ENCODE assay signal across 8 cellular contexts in the genomic region with DNA sequence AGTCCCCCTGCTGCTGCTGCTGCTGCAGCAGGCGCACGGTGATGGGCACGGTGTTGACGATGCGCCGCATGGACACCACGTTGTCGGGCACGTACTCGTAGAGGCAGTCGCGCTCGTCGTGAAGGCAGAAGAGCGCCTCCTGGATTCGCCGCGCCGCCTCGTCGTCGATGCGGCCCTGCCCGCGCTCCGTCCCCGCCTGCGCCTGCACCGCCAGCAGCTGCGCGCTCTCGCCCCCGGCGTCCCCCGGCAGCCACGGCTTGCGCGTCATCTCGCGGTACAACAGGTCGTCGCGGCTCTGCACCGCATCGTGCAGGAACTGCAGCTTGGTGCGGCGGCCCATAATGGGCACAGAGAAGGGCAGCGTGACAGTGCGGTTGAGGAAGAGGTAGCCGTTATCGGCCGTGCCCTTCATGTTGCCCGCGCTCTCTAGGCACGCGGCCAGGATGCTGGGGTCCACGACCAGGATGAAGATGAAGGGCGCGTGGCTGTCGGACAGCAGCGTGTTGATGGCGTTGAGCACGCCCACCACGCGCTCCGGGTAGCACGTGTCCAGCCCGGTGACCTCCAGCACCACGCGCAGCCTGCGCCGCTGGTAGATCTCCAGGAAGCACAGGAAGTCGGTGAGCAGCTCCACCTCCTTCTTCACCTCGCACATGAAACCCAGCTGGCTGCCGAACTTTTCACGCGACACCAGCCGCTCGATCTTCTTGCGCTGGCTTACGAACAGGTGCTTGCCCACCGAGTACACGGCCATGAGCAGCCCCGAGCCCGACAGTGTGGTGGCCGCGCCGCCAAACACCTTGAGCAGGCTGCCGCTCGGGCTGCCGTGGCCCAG. TPM values are rescaled to one million over a fixed set of nuclear protein-coding genes. Genes with fewer than 3 reads are reported as not detected.
DNase-seq lines count a peak whose midpoint lies in the region; ATAC-seq, FAIRE-seq and TF ChIP-seq lines count a peak whose summit lies in the region.

No MANE protein-coding gene starts in this region.

- no peak overlapping the region for H3K27ac ChIP-seq in endothelial cell of umbilical vein (ENCODE audit: insufficient read depth, low read depth, low read length)
- H3K27ac ChIP-seq in tibial nerve: no peak overlapping the region

- POLR2A ChIA-PET in endothelial cell of umbilical vein (lab: Charles Lee): interaction anchor here (0.5 kb wide), 1 partner anchor 108 kb away, joined by 3 read pairs; no protein-coding TSS in a partner anchor

- BruUV-seq in endothelial cell of umbilical vein (replicated peaks; lab: Mats Ljungman, UMichigan): no TSS peak

- H3K79me2 ChIP-seq in endothelial cell of umbilical vein (ENCODE audit: control insufficient read depth, insufficient read depth, low read length): no peaks in the 10 kb centered on the region

- CTCF ChIA-PET in endothelial cell of umbilical vein (lab: Charles Lee): interaction anchor here (0.8 to 1.6 kb wide), 4 partner anchors 10 to 26 kb away, joined by 3 to 5 read pairs (median 4); a partner anchor contains a TSS

- H3K36me3 Mint-ChIP-seq in nephron progenitor cell (ENCODE audit: low read depth): peaks cover 11% of the 10 kb centered on the region

- H3K27me3 Mint-ChIP-seq in nephron progenitor cell (ENCODE audit: low read depth, poor library complexity): peaks cover 34% of the 10 kb centered on the region

- dilution Hi-C loops in endothelial cell of umbilical vein (cut with MboI; ENCODE audit: extremely low pct_ligation_motif_present, low sequenced_read_pairs): no loop called here

- peaks cover 39% of the 10 kb centered on the region for H3K4me1 Mint-ChIP-seq in nephron progenitor cell

- H3K27ac Mint-ChIP-seq in nephron progenitor cell: no peak overlapping the region

- no peak overlapping the region for H3K4me2 ChIP-seq in endothelial cell of umbilical vein (ENCODE audit: insufficient read depth, low read length)

- intact Hi-C loops in endothelial cell of umbilical vein (cut with micrococcal nuclease): no loop called here

- no peak for TF ChIP-seq EP300 in tibial nerve (IDR thresholded peaks at IDR 0.05)

- H3K9ac ChIP-seq in endothelial cell of umbilical vein (replicated peaks; ENCODE audit: extremely low read depth, insufficient read depth, low read length): no peak overlapping the region

- TF ChIP-seq POLR2A in endothelial cell of umbilical vein (IDR thresholded peaks at IDR 0.05; ENCODE audit: low read depth, low read length): no peak
- TF ChIP-seq POLR2A in tibial nerve (IDR thresholded peaks at IDR 0.05): no peak

- H3K4me1 ChIP-seq in endothelial cell of umbilical vein (ENCODE audit: control insufficient read depth, extremely low read depth, insufficient read depth, low read length) (peaks cover 18% of the 10 kb centered on the region), tibial nerve (peaks cover 0 to 30% (median 22%) of the 10 kb centered on the region in 4 donors)

- WGBS in tibial nerve, 2 donors: 4 to 5% methylated on average over 35 to 40 of the region's 91 CpGs

- H2AFZ ChIP-seq in endothelial cell of umbilical vein (ENCODE audit: low read depth, low read length): peak overlapping the region; percentile 67

- H3K9me1 ChIP-seq in endothelial cell of umbilical vein (replicated peaks; ENCODE audit: control insufficient read depth, extremely low read depth, insufficient read depth, low read length): no peaks in the 10 kb centered on the region

- no peak for FAIRE-seq in endothelial cell of umbilical vein (lab: Jason Lieb, UNC)

- in situ Hi-C loops in GM13977 (cut with MboI; ENCODE audit: low pct_unique_long_range_greater_than_20kb, low sequenced_read_pairs, unreplicated experiment): no loop called here

- H3K4me3 ChIP-seq in endothelial cell of umbilical vein (replicated peaks in 1 of 3; ENCODE audit: insufficient read depth in 1 of 3, low read depth in 1 of 3, low read length in 3 of 3) (peak overlapping the region in 1 of 3 experiments; percentile 3), tibial nerve (peak overlapping the region in 3 of 4 donors; percentile 22 to 32 (median 29))

- H4K20me1 ChIP-seq in endothelial cell of umbilical vein (replicated peaks; ENCODE audit: control insufficient read depth, extremely low read depth, insufficient read depth, low read length): no peaks in the 10 kb centered on the region

- H3K36me3 ChIP-seq in endothelial cell of umbilical vein (ENCODE audit: control insufficient read depth in 2 of 2, extremely low read depth in 1 of 2, insufficient read depth in 2 of 2, low read length in 2 of 2) (no peaks in the 10 kb centered on the region), tibial nerve (peaks cover 0 to 14% (median 0%) of the 10 kb centered on the region in 3 donors)

- H3K27me3 ChIP-seq in endothelial cell of umbilical vein (ENCODE audit: control insufficient read depth in 2 of 2, insufficient read depth in 2 of 2, low read length in 2 of 2) (peaks cover 6 to 15% of the 10 kb centered on the region in 2 experiments), tibial nerve (peaks cover 0 to 71% of the 10 kb centered on the region in 2 donors)

- TF ChIP-seq CTCF in GM13977 (IDR thresholded peaks at IDR 0.05; ENCODE audit: extremely low read depth, insufficient read depth, missing control alignments) (peak; percentile 20), endothelial cell of umbilical vein (IDR thresholded peaks at IDR 0.05; ENCODE audit: extremely low read depth in 1 of 2, insufficient read depth in 1 of 2, low read depth in 1 of 2, low read length in 2 of 2) (peak in 1 of 2 donors; percentile 34), nephron progenitor cell (IDR thresholded peaks at IDR 0.05) (no peak), tibial nerve (IDR thresholded peaks at IDR 0.05) (no peak)

- ATAC-seq in GM19452 (IDR thresholded peaks at IDR 0.05; ENCODE audit: unreplicated experiment): no peak
- no peak for ATAC-seq in HG03442 (IDR thresholded peaks at IDR 0.05; ENCODE audit: unreplicated experiment)

- no peaks in the 10 kb centered on the region for H3K9me3 ChIP-seq in endothelial cell of umbilical vein (replicated peaks; ENCODE audit: control insufficient read depth, insufficient read depth, low read length)
- no peaks in the 10 kb centered on the region for H3K9me3 ChIP-seq in tibial nerve

- no peak overlapping the region for H3K4me3 Mint-ChIP-seq in nephron progenitor cell

- peak; percentile 75 for DNase-seq in GM13977 (ENCODE audit: low spot score)
- DNase-seq in activated CD4-positive, alpha-beta T cell treated with anti-CD3 and anti-CD28 coated beads, Interleukin-2, amount 50 U/mL, for 48 hours: peak; percentile 35 to 46
- DNase-seq in endothelial cell of umbilical vein (ENCODE audit: low read depth, low spot score): peak; percentile 48
- peak; percentile 41 for DNase-seq in nephron progenitor cell
- DNase-seq in tibial nerve (ENCODE audit: low spot score in 2 of 2): peak in 1 of 2 donors; percentile 13
- no peak for DNase-seq in NCI-H2107 (lab: John Stamatoyannopoulos, UW)

- no peaks in the 10 kb centered on the region for H3K9me3 Mint-ChIP-seq in nephron progenitor cell

TF ChIP-seq in endothelial cell of umbilical vein, 7 proteins besides CTCF, POLR2A, EP300 and RAD21 (continues in another document):
- TF ChIP-seq, protein P1, sequence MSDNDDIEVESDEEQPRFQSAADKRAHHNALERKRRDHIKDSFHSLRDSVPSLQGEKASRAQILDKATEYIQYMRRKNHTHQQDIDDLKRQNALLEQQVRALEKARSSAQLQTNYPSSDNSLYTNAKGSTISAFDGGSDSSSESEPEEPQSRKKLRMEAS (IDR thresholded peaks at IDR 0.05; ENCODE audit: insufficient read depth, insufficient read length): peak; percentile 73
- TF ChIP-seq MYC (IDR thresholded peaks at IDR 0.05; ENCODE audit: low read depth, low read length): no peak

RNA-seq across cellular contexts. Expression of a gene that starts 8.1 kb away (rescaled TPM):
- total RNA-seq in endothelial cell of umbilical vein: not detected in 2 replicates
- 0.04 and 0.05 TPM in 2 replicates for polyA plus RNA-seq in endothelial cell of umbilical vein
- polyA plus RNA-seq in endothelial cell of umbilical vein (2011; cell fraction: cytosol; rRNA removed): 0.03 and 0.04 TPM in 2 replicates
- polyA plus RNA-seq in endothelial cell of umbilical vein (2011; cell fraction: nucleus; rRNA removed): 0.12 and 0.28 TPM in 2 replicates
- 0.07 TPM in 2 replicates for polyA plus RNA-seq in endothelial cell of umbilical vein (2012)
- 0.08 and 0.12 TPM in 2 replicates for polyA minus RNA-seq in endothelial cell of umbilical vein
- not detected for polyA minus RNA-seq in endothelial cell of umbilical vein (2011; cell fraction: cytosol; rRNA and poly(A)+ RNA removed)
- 0.14 and 0.19 TPM in 2 replicates for polyA minus RNA-seq in endothelial cell of umbilical vein (2011; cell fraction: nucleus; rRNA and poly(A)+ RNA removed)
- 1 to 10 TPM in 1 of 4 donors, not detected in 3; 1.2 TPM for total RNA-seq in tibial nerve

RNA-seq across cellular contexts. Expression of a gene that starts 25.3 kb away (rescaled TPM):
- total RNA-seq in endothelial cell of umbilical vein (12.6 and 18.1 TPM in 2 replicates), tibial nerve (10 to 100 TPM; 13.5 to 52.9 (median 29.1) TPM)
- polyA plus RNA-seq in endothelial cell of umbilical vein: 45.4 and 46.6 TPM in 2 replicates
- 27.9 and 33.7 TPM in 2 replicates for polyA plus RNA-seq in endothelial cell of umbilical vein (2011; cell fraction: cytosol; rRNA removed)
- polyA plus RNA-seq in endothelial cell of umbilical vein (2011; cell fraction: nucleus; rRNA removed): 10.1 and 11.3 TPM in 2 replicates
- polyA plus RNA-seq in endothelial cell of umbilical vein (2012): 13.5 and 28.7 TPM in 2 replicates
- 3.4 and 5.6 TPM in 2 replicates for polyA minus RNA-seq in endothelial cell of umbilical vein
- 1.8 TPM for polyA minus RNA-seq in endothelial cell of umbilical vein (2011; cell fraction: cytosol; rRNA and poly(A)+ RNA removed)
- 0.96 TPM in 2 replicates for polyA minus RNA-seq in endothelial cell of umbilical vein (2011; cell fraction: nucleus; rRNA and poly(A)+ RNA removed)

RNA-seq across cellular contexts. Expression of a gene that starts 25.9 kb away (rescaled TPM):
- total RNA-seq in endothelial cell of umbilical vein (11.7 and 17.4 TPM in 2 replicates), tibial nerve (10 to 100 TPM; 12.0 to 42.0 (median 23.7) TPM)
- 13.6 and 13.8 TPM in 2 replicates for polyA plus RNA-seq in endothelial cell of umbilical vein
- 5.6 and 6.2 TPM in 2 replicates for polyA plus RNA-seq in endothelial cell of umbilical vein (2011; cell fraction: cytosol; rRNA removed)
- 4.0 and 4.1 TPM in 2 replicates for polyA plus RNA-seq in endothelial cell of umbilical vein (2011; cell fraction: nucleus; rRNA removed)
- 7.0 and 9.0 TPM in 2 replicates for polyA plus RNA-seq in endothelial cell of umbilical vein (2012)
- 12.8 and 14.4 TPM in 2 replicates for polyA minus RNA-seq in endothelial cell of umbilical vein
- polyA minus RNA-seq in endothelial cell of umbilical vein (2011; cell fraction: cytosol; rRNA and poly(A)+ RNA removed): 5.1 TPM
- polyA minus RNA-seq in endothelial cell of umbilical vein (2011; cell fraction: nucleus; rRNA and poly(A)+ RNA removed): 2.8 and 4.6 TPM in 2 replicates

RNA-seq across cellular contexts. Expression of a gene that starts 59.7 kb away (rescaled TPM):
- total RNA-seq in endothelial cell of umbilical vein: 27.1 and 28.5 TPM in 2 replicates
- polyA plus RNA-seq in endothelial cell of umbilical vein: 16.2 and 18.6 TPM in 2 replicates
- polyA plus RNA-seq in endothelial cell of umbilical vein (2011; cell fraction: cytosol; rRNA removed): 12.6 and 17.7 TPM in 2 replicates
- polyA plus RNA-seq in endothelial cell of umbilical vein (2011; cell fraction: nucleus; rRNA removed): 35.2 and 40.6 TPM in 2 replicates
- polyA plus RNA-seq in endothelial cell of umbilical vein (2012): 15.2 and 20.4 TPM in 2 replicates
- polyA minus RNA-seq in endothelial cell of umbilical vein: 10.0 and 10.5 TPM in 2 replicates
- 12.6 TPM for polyA minus RNA-seq in endothelial cell of umbilical vein (2011; cell fraction: cytosol; rRNA and poly(A)+ RNA removed)
- polyA minus RNA-seq in endothelial cell of umbilical vein (2011; cell fraction: nucleus; rRNA and poly(A)+ RNA removed): 11.8 and 14.1 TPM in 2 replicates
- total RNA-seq in tibial nerve: 10 to 100 TPM; 22.1 to 44.1 (median 33.5) TPM
